ENCODE assay signal across 35 cellular contexts in the genomic region with DNA sequence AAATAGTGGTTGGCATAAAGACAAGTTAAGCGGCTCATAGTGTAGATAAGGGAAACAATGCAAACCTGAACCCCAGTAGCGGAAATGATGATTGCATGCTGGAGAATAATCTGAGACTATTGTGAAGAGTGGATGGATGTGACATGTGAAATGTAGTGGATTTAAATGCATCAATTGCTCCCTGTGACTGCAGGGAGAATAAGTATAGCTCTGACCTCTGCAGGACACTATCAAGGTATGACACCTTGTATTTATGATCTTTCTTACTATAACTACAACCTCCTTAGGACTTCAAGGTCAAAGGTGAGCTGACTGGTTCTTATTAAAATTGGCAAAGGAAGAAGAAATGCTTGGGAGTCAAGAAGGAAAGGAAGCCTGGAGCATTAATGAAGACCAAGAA.
"Had no signal": no experiment of that assay in that cellular context is flagged by ENCODE, and none has a peak within 500 bp of the region (broad histone marks: within the 10 kb centered on the region; RNA-seq: fewer than 3 reads in every experiment).

No MANE protein-coding gene starts in this region.

- H3K9me3 ChIP-seq: MG63 had no signal

- H3K9ac ChIP-seq: KMS-11 had no signal

- H3K36me3 ChIP-seq: MG63 had no signal

- DNase-seq: Karpas-422, Kasumi-1, KG1, MG63, MM.1S, MV-4-11, NCI-H1048, NCI-H1092, NCI-H1092 treated with DMSO at 0.1 percent for 48 hours, NCI-H1105, NCI-H1105 treated with DMSO at 0.1 percent for 48 hours, NCI-H1417, NCI-H1417 treated with DMSO at 0.1 percent for 48 hours, NCI-H1436, NCI-H1436 treated with DMSO at 0.1 percent for 48 hours, NCI-H146, NCI-H1694, NCI-H1694 treated with DMSO at 0.1 percent for 48 hours, NCI-H187, NCI-H187 treated with DMSO at 0.1 percent for 48 hours, NCI-H1930, NCI-H2029, NCI-H2029 treated with DMSO at 0.1 percent for 48 hours, NCI-H2081, NCI-H2081 treated with DMSO at 0.1 percent for 48 hours, NCI-H2107, NCI-H2171, NCI-H2171 treated with DMSO at 0.1 percent for 48 hours, NCI-H2227 treated with DMSO at 0.1 percent for 48 hours, NCI-H226, NCI-H345, NCI-H446, NCI-H446 treated with DMSO at 0.1 percent for 48 hours, NCI-H510A had no signal

- H3K4me2 ChIP-seq: KMS-11 had no signal

- H3K27ac ChIP-seq: KMS-11 had no signal

- H3K4me3 ChIP-seq: MG63 had no signal
